In genomic region chr5:141881886-141882285, GRCh38 we compare ENCODE assay signal across 1 cellular context.
A peak's percentile ranks its signal among the peaks of the same experiment; 100 is the strongest.
TF ChIP-seq lines count a peak whose summit lies in the region.

No MANE protein-coding gene starts in this region.

TF ChIP-seq in H1, 55 proteins besides CTCF, POLR2A, EP300 and RAD21:
- no peak for TF ChIP-seq RNF2 (IDR thresholded peaks at IDR 0.05; ENCODE audit: borderline replicate concordance, low read depth, low read length, missing control alignments, poor library complexity, severe bottlenecking)
- TF ChIP-seq BACH1 (IDR thresholded peaks at IDR 0.05; ENCODE audit: low read length): no peak
- no peak for TF ChIP-seq YY1 (IDR thresholded peaks at IDR 0.05; ENCODE audit: low read depth, low read length)
- TF ChIP-seq RBBP5 (IDR thresholded peaks at IDR 0.05; ENCODE audit: borderline replicate concordance, low read depth, low read length): peak; percentile 25; the same call in 1 of the 2 replicates
- peak; percentile 18; the same call in 1 of the 2 replicates for TF ChIP-seq GABPA (IDR thresholded peaks at IDR 0.05; ENCODE audit: borderline replicate concordance, insufficient read depth, low read length)
- 0 out of 2 replicates have a peak, but pooled peaks have one; percentile 41 for TF ChIP-seq EGR1 (IDR thresholded peaks at IDR 0.05; ENCODE audit: borderline replicate concordance, low read depth, low read length)
- no peak for TF ChIP-seq POU5F1 (IDR thresholded peaks at IDR 0.05; ENCODE audit: low read depth, low read length)
- peak; percentile 8 for TF ChIP-seq ASH2L (IDR thresholded peaks at IDR 0.05; ENCODE audit: low read length)
- TF ChIP-seq CTBP2 (IDR thresholded peaks at IDR 0.05; ENCODE audit: borderline replicate concordance, insufficient read depth, insufficient read length, low read length): peak; percentile 82
- no peak for TF ChIP-seq HDAC2 (IDR thresholded peaks at IDR 0.05; ENCODE audit: borderline replicate concordance in 1 of 2, low read depth in 2 of 2, low read length in 2 of 2)
